1 cellular context compared by ENCODE assay signal in genomic region chr2:3578987-3579386, GRCh38.
TF ChIP-seq lines count a peak whose summit lies in the region.

No MANE protein-coding gene starts in this region.

TF ChIP-seq in HepG2, 621 proteins besides CTCF, POLR2A, EP300 and RAD21:
- TF ChIP-seq ZNF354B (CRISPR knock-in tag; IDR thresholded peaks at IDR 0.05) (no peak), ZNF121 (CRISPR knock-in tag; IDR thresholded peaks at IDR 0.05) (no peak), ATF2 (CRISPR knock-in tag; IDR thresholded peaks at IDR 0.05) (no peak), NAIF1 (CRISPR knock-in tag; IDR thresholded peaks at IDR 0.05; ENCODE audit: borderline replicate concordance) (no peak), ZKSCAN1 (IDR thresholded peaks at IDR 0.05; ENCODE audit: low read length) (no peak), KDM4B (CRISPR knock-in tag; IDR thresholded peaks at IDR 0.05) (no peak), NCOR1 (IDR thresholded peaks at IDR 0.05; ENCODE audit: borderline replicate concordance, low read length) (no peak), TCF12 (IDR thresholded peaks at IDR 0.05) (no peak), TCF12 (CRISPR knock-in tag; IDR thresholded peaks at IDR 0.05) (no peak), KMT2A (CRISPR knock-in tag; IDR thresholded peaks at IDR 0.05) (no peak), EHMT2 (IDR thresholded peaks at IDR 0.05; ENCODE audit: borderline replicate concordance, low read depth, low read length) (no peak), RXRA (CRISPR knock-in tag; IDR thresholded peaks at IDR 0.05) (no peak), ERF (CRISPR knock-in tag; IDR thresholded peaks at IDR 0.05) (no peak), ARID5B (CRISPR knock-in tag; IDR thresholded peaks at IDR 0.05) (no peak), SAFB2 (CRISPR knock-in tag; IDR thresholded peaks at IDR 0.05; ENCODE audit: borderline replicate concordance, low read depth) (no peak), ZNF777 (CRISPR knock-in tag; IDR thresholded peaks at IDR 0.05) (no peak), ARHGAP35 (CRISPR knock-in tag; IDR thresholded peaks at IDR 0.05; ENCODE audit: borderline replicate concordance) (no peak), SP4 (CRISPR knock-in tag; IDR thresholded peaks at IDR 0.05) (no peak)
